Comparison of ENCODE assay signal across 16 cellular contexts in the genomic region with DNA sequence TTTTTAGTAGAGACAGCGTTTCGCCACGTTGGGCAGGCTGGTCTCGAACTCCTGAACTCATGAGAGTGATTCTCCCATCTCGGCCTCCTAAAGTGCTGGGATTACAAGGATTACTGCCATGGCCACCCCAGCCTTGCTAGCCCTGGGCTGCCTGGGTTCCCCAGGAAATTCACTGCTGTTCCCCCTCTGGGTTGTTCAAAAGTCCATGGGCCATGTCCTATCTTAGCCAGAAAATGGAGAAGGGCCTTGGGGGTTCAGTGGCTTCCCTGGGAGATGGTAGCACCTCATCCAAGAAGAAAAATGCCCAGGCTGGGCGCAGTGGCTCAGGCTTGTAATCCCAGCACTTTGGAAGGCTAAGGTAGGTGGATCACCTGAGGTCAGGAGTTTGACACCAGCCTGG. TPM values are rescaled to one million over a fixed set of nuclear protein-coding genes. Genes with fewer than 3 reads are reported as not detected.
A peak's percentile ranks its signal among the peaks of the same experiment; 100 is the strongest.
DNase-seq lines count a peak whose midpoint lies in the region; TF ChIP-seq lines count a peak whose summit lies in the region.
"Had no signal": no experiment of that assay in that cellular context is flagged by ENCODE, and none has a peak within 500 bp of the region (broad histone marks: within the 10 kb centered on the region; RNA-seq: fewer than 3 reads in every experiment).

No MANE protein-coding gene starts in this region.

- 87% methylated on average over 6 of the region's 6 CpGs for whole genome bisulfite sequencing in suprapubic skin

- intact Hi-C loops in activated CD4-positive, alpha-beta memory T cell treated with anti-CD3 and anti-CD28 coated beads for 36 hours (cut with micrococcal nuclease) = no loop called here
- intact Hi-C loops in posterior vena cava (cut with DNase I) = no loop called here

- TF ChIP-seq POLR2A in suprapubic skin (IDR thresholded peaks at IDR 0.05) = no peak

- no peak overlapping the region for H3K4me3 ChIP-seq in coronary artery
- H3K4me3 ChIP-seq in suprapubic skin = no peak overlapping the region

- POLR2A ChIA-PET in activated CD4-positive, alpha-beta memory T cell treated with anti-CD3 and anti-CD28 coated beads for 36 hours (lab: Charles Lee) = no interaction called here
- POLR2A ChIA-PET in activated CD4-positive, alpha-beta memory T cell treated with anti-CD3 and anti-CD28 coated beads, Interleukin-2, amount 10 ng/mL, durations not matched to agents 7 days and 5 days (lab: Charles Lee) = no interaction called here

- no peaks in the 10 kb centered on the region for H3K27me3 Mint-ChIP-seq in activated CD4-positive, alpha-beta memory T cell treated with anti-CD3 and anti-CD28 coated beads for 36 hours
- peaks cover 1% of the 10 kb centered on the region for H3K27me3 Mint-ChIP-seq in activated CD4-positive, alpha-beta memory T cell treated with anti-CD3 and anti-CD28 coated beads, Interleukin-2, amount 10 ng/mL, durations not matched to agents 7 days and 5 days

- H3K36me3 Mint-ChIP-seq in activated CD4-positive, alpha-beta memory T cell treated with anti-CD3 and anti-CD28 coated beads for 36 hours = no peaks in the 10 kb centered on the region
- H3K36me3 Mint-ChIP-seq in activated CD4-positive, alpha-beta memory T cell treated with anti-CD3 and anti-CD28 coated beads, Interleukin-2, amount 10 ng/mL, durations not matched to agents 7 days and 5 days (ENCODE audit: low read depth) = no peaks in the 10 kb centered on the region
- H3K36me3 Mint-ChIP-seq: CD8-positive, alpha-beta memory T cell had no signal

- H3K27ac ChIP-seq in coronary artery (no peak overlapping the region), suprapubic skin (no peak overlapping the region)
- H3K27ac ChIP-seq: 22Rv1, HL-60 had no signal

- CTCF ChIA-PET in activated CD4-positive, alpha-beta memory T cell treated with anti-CD3 and anti-CD28 coated beads for 36 hours (lab: Charles Lee) = interaction anchor here (0.6 to 11.7 kb wide), 4 partner anchors 56 to 459 kb away, joined by 3 to 248 read pairs (median 20); no protein-coding TSS in a partner anchor
- CTCF ChIA-PET in activated CD4-positive, alpha-beta memory T cell treated with anti-CD3 and anti-CD28 coated beads, Interleukin-2, amount 10 ng/mL, durations not matched to agents 7 days and 5 days (lab: Charles Lee) = no interaction called here

- no peak for TF ChIP-seq EP300 in suprapubic skin (IDR thresholded peaks at IDR 0.05)

- peak; percentile 2 for DNase-seq in activated CD4-positive, alpha-beta memory T cell treated with anti-CD3 and anti-CD28 coated beads for 36 hours
- DNase-seq in activated CD4-positive, alpha-beta memory T cell treated with anti-CD3 and anti-CD28 coated beads, Interleukin-2, amount 10 ng/mL, durations not matched to agents 7 days and 5 days = no peak
- DNase-seq in coronary artery (ENCODE audit: low spot score) (peak; percentile 33), posterior vena cava (ENCODE audit: low spot score) (peak; percentile 61), suprapubic skin (ENCODE audit: low spot score in 2 of 2) (peak; percentile 9 to 15), NCI-H2196 treated with DMSO at 0.1 percent for 48 hours (lab: John Stamatoyannopoulos, UW; ENCODE audit: unreplicated experiment) (no peak), foreskin melanocyte (no peak), T1000 (lab: John Stamatoyannopoulos, UW) (no peak)
- DNase-seq: CD8-positive, alpha-beta memory T cell; DMS 273 treated with DMSO at 0.1 percent for 48 hours had no signal

- TF ChIP-seq CTCF in coronary artery (IDR thresholded peaks at IDR 0.05) (no peak), suprapubic skin (IDR thresholded peaks at IDR 0.05) (no peak)

- no peaks in the 10 kb centered on the region for H3K36me3 ChIP-seq in suprapubic skin

- H3K4me1 Mint-ChIP-seq in activated CD4-positive, alpha-beta memory T cell treated with anti-CD3 and anti-CD28 coated beads for 36 hours (ENCODE audit: low read depth) = no peaks in the 10 kb centered on the region
- H3K4me1 Mint-ChIP-seq in activated CD4-positive, alpha-beta memory T cell treated with anti-CD3 and anti-CD28 coated beads, Interleukin-2, amount 10 ng/mL, durations not matched to agents 7 days and 5 days = no peaks in the 10 kb centered on the region
- H3K4me1 Mint-ChIP-seq: CD8-positive, alpha-beta memory T cell had no signal

- H3K27me3 ChIP-seq in suprapubic skin = peaks cover 3% of the 10 kb centered on the region

- H3K4me3 Mint-ChIP-seq in activated CD4-positive, alpha-beta memory T cell treated with anti-CD3 and anti-CD28 coated beads for 36 hours = no peak overlapping the region
- H3K4me3 Mint-ChIP-seq in activated CD4-positive, alpha-beta memory T cell treated with anti-CD3 and anti-CD28 coated beads, Interleukin-2, amount 10 ng/mL, durations not matched to agents 7 days and 5 days = no peak overlapping the region
- H3K4me3 Mint-ChIP-seq: CD8-positive, alpha-beta memory T cell had no signal

- no peaks in the 10 kb centered on the region for H3K9me3 Mint-ChIP-seq in activated CD4-positive, alpha-beta memory T cell treated with anti-CD3 and anti-CD28 coated beads for 36 hours
- H3K9me3 Mint-ChIP-seq in activated CD4-positive, alpha-beta memory T cell treated with anti-CD3 and anti-CD28 coated beads, Interleukin-2, amount 10 ng/mL, durations not matched to agents 7 days and 5 days = no peaks in the 10 kb centered on the region
- H3K9me3 Mint-ChIP-seq: CD8-positive, alpha-beta memory T cell had no signal

- H3K4me1 ChIP-seq in suprapubic skin = peaks cover 2% of the 10 kb centered on the region
- H3K4me1 ChIP-seq: Caco-2 had no signal

- H3K9me3 ChIP-seq in suprapubic skin = no peaks in the 10 kb centered on the region
- H3K9me3 ChIP-seq: Caco-2 had no signal

- no peak overlapping the region for H3K27ac Mint-ChIP-seq in activated CD4-positive, alpha-beta memory T cell treated with anti-CD3 and anti-CD28 coated beads for 36 hours
- no peak overlapping the region for H3K27ac Mint-ChIP-seq in activated CD4-positive, alpha-beta memory T cell treated with anti-CD3 and anti-CD28 coated beads, Interleukin-2, amount 10 ng/mL, durations not matched to agents 7 days and 5 days
- H3K27ac Mint-ChIP-seq: CD8-positive, alpha-beta memory T cell had no signal

RNA-seq across cellular contexts. Expression of gene SLC26A9, which starts 20.9 kb away (rescaled TPM):
- total RNA-seq in activated CD4-positive, alpha-beta memory T cell treated with anti-CD3 and anti-CD28 coated beads for 36 hours = not detected
- not detected for total RNA-seq in activated CD4-positive, alpha-beta memory T cell treated with anti-CD3 and anti-CD28 coated beads, Interleukin-2, amount 10 ng/mL, durations not matched to agents 7 days and 5 days
- total RNA-seq in posterior vena cava (not detected), suprapubic skin (1 to 10 TPM; 5.7 to 7.2 (median 6.6) TPM)
- total RNA-seq: A673; Caco-2; CD8-positive, alpha-beta memory T cell; Daoy; H4 had no signal

Comparison
In these comparisons a context has a peak if more than half of its experiments do, and no peak if none do; other contexts are left out.
1. DNase-seq: peak in activated CD4-positive, alpha-beta memory T cell treated with anti-CD3 and anti-CD28 coated beads for 36 hours (single experiment), coronary artery (single experiment), posterior vena cava (single experiment) and suprapubic skin (2 of 2); none in activated CD4-positive, alpha-beta memory T cell treated with anti-CD3 and anti-CD28 coated beads, Interleukin-2, amount 10 ng/mL, durations not matched to agents 7 days and 5 days (single experiment), NCI-H2196 treated with DMSO at 0.1 percent for 48 hours (single experiment), foreskin melanocyte (single experiment) and T1000 (single experiment).
2. RNA of gene SLC26A9, which starts 20.9 kb away (total RNA-seq): 5.7 to 7.2 TPM in suprapubic skin; not detected in posterior vena cava, not detected in activated CD4-positive, alpha-beta memory T cell treated with anti-CD3 and anti-CD28 coated beads for 36 hours and not detected in activated CD4-positive, alpha-beta memory T cell treated with anti-CD3 and anti-CD28 coated beads, Interleukin-2, amount 10 ng/mL, durations not matched to agents 7 days and 5 days; every median in the first group is over 4 times any median in the second.